In genomic region chr18:54879691-54880090, GRCh38 we compare ENCODE assay signal across 22 cellular contexts. TPM values are rescaled to one million over a fixed set of nuclear protein-coding genes. Genes with fewer than 3 reads are reported as not detected.
"Had no signal": no experiment of that assay in that cellular context is flagged by ENCODE, and none has a peak within 500 bp of the region (broad histone marks: within the 10 kb centered on the region; RNA-seq: fewer than 3 reads in every experiment).

No MANE protein-coding gene starts in this region.

- H3K36me3 ChIP-seq: colonic mucosa, heart right ventricle, neutrophil, right lobe of liver, thyroid gland had no signal

- H3K4me1 Mint-ChIP-seq: central memory CD8-positive, alpha-beta T cell had no signal

- DNase-seq: colonic mucosa; effector CD8-positive, alpha-beta T cell; esophagus squamous epithelium; foreskin melanocyte; glutamatergic neuron; heart right ventricle; natural killer cell; right lobe of liver; small intestine; stimulated activated CD4-positive, alpha-beta T cell treated with anti-CD3 and anti-CD28 coated beads, Interleukin-12 subunit alpha, Interleukin-12 subunit beta, amount 100 ng/mL, for 4 hours; stimulated activated CD4-positive, alpha-beta T cell treated with anti-CD3 and anti-CD28 coated beads, Interleukin-1b, Interleukin-23, amount 100 ng/mL, for 48 hours; stimulated activated CD4-positive, alpha-beta T cell treated with anti-CD3 and anti-CD28 coated beads, Interleukin-4, amount 100 ng/mL, for 1 hour; stimulated activated CD8-positive, alpha-beta memory T cell treated with anti-CD3 and anti-CD28 coated beads, Interleukin-4, amount 100 ng/mL, for 48 hours; stimulated activated naive CD4-positive, alpha-beta T cell; stomach; thyroid gland had no signal

- H3K27ac ChIP-seq: colonic mucosa, esophagus squamous epithelium, heart right ventricle, neutrophil, parathyroid adenoma, right lobe of liver, stomach, thyroid gland had no signal

- H3K27me3 Mint-ChIP-seq: central memory CD8-positive, alpha-beta T cell; dendritic cell treated with granulocyte-macrophage colony-stimulating factor and Interleukin-4, amounts not matched to agents 40 ng/mL and 50 ng/mL, for 4 days had no signal

- H3K9me3 ChIP-seq: colonic mucosa, esophagus squamous epithelium, neutrophil, right lobe of liver, stomach, thyroid gland had no signal

- H3K4me3 ChIP-seq: colonic mucosa, esophagus squamous epithelium, heart right ventricle, right lobe of liver, stomach, thyroid gland had no signal

- H3K79me2 ChIP-seq: parathyroid adenoma had no signal

- H3K27me3 ChIP-seq: colonic mucosa, esophagus squamous epithelium, neutrophil, right lobe of liver, stomach, thyroid gland had no signal

- H2AFZ ChIP-seq: parathyroid adenoma had no signal

- H3K4me3 Mint-ChIP-seq: central memory CD8-positive, alpha-beta T cell; dendritic cell treated with granulocyte-macrophage colony-stimulating factor and Interleukin-4, amounts not matched to agents 40 ng/mL and 50 ng/mL, for 4 days; natural killer cell had no signal

- H3K9me3 Mint-ChIP-seq: dendritic cell treated with granulocyte-macrophage colony-stimulating factor and Interleukin-4, amounts not matched to agents 40 ng/mL and 50 ng/mL, for 4 days; natural killer cell had no signal

- H3K27ac Mint-ChIP-seq: dendritic cell treated with granulocyte-macrophage colony-stimulating factor and Interleukin-4, amounts not matched to agents 40 ng/mL and 50 ng/mL, for 4 days; natural killer cell; progenitor cell of endocrine pancreas had no signal

- H3K9ac ChIP-seq: parathyroid adenoma had no signal

- H3K4me1 ChIP-seq: colonic mucosa, esophagus squamous epithelium, heart right ventricle, thyroid gland had no signal

RNA-seq across cellular contexts. Expression of gene RAB27B, which starts 51.4 kb away (rescaled TPM):
- total RNA-seq: lung microvascular endothelial cell had no signal
